1 cellular context compared by ENCODE assay signal in the genomic region with DNA sequence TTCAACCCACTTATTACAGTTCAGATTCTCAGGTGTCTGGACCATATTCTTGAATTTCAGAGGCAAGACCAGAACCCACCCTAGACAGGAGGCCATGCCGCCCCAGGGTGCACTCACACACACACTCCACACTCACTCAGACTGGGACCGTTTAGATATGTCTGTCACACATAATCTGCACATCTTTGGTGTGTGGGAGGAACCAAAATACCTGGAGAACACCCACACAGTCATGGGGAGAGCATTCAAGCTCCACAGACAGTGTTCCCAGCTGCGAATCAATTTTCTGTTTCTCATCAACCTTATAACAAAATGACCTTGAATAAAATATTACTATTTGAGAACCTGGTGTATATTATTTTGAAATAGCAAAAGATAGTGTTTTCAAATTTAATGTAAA.
TF ChIP-seq lines count a peak whose summit lies in the region.

No MANE protein-coding gene starts in this region.

TF ChIP-seq in neural cell, 6 proteins besides CTCF, POLR2A, EP300 and RAD21:
- TF ChIP-seq, protein P1, sequence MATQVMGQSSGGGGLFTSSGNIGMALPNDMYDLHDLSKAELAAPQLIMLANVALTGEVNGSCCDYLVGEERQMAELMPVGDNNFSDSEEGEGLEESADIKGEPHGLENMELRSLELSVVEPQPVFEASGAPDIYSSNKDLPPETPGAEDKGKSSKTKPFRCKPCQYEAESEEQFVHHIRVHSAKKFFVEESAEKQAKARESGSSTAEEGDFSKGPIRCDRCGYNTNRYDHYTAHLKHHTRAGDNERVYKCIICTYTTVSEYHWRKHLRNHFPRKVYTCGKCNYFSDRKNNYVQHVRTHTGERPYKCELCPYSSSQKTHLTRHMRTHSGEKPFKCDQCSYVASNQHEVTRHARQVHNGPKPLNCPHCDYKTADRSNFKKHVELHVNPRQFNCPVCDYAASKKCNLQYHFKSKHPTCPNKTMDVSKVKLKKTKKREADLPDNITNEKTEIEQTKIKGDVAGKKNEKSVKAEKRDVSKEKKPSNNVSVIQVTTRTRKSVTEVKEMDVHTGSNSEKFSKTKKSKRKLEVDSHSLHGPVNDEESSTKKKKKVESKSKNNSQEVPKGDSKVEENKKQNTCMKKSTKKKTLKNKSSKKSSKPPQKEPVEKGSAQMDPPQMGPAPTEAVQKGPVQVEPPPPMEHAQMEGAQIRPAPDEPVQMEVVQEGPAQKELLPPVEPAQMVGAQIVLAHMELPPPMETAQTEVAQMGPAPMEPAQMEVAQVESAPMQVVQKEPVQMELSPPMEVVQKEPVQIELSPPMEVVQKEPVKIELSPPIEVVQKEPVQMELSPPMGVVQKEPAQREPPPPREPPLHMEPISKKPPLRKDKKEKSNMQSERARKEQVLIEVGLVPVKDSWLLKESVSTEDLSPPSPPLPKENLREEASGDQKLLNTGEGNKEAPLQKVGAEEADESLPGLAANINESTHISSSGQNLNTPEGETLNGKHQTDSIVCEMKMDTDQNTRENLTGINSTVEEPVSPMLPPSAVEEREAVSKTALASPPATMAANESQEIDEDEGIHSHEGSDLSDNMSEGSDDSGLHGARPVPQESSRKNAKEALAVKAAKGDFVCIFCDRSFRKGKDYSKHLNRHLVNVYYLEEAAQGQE (IDR thresholded peaks at IDR 0.05; ENCODE audit: borderline replicate concordance), result no peak
- TF ChIP-seq TAF1 (IDR thresholded peaks at IDR 0.05; ENCODE audit: low read depth) (no peak), MXI1 (conservative IDR thresholded peaks at IDR 0.05; ENCODE audit: poor library complexity, severe bottlenecking) (no peak), POLR2AphosphoS5 (IDR thresholded peaks at IDR 0.05) (no peak), SMC3 (conservative IDR thresholded peaks at IDR 0.05; ENCODE audit: poor library complexity) (no peak), EZH2 (IDR thresholded peaks at IDR 0.05; ENCODE audit: borderline replicate concordance, insufficient read depth, low read length, poor library complexity, severe bottlenecking) (no peak)
